ENCODE assay signal across 8 cellular contexts in the genomic region with DNA sequence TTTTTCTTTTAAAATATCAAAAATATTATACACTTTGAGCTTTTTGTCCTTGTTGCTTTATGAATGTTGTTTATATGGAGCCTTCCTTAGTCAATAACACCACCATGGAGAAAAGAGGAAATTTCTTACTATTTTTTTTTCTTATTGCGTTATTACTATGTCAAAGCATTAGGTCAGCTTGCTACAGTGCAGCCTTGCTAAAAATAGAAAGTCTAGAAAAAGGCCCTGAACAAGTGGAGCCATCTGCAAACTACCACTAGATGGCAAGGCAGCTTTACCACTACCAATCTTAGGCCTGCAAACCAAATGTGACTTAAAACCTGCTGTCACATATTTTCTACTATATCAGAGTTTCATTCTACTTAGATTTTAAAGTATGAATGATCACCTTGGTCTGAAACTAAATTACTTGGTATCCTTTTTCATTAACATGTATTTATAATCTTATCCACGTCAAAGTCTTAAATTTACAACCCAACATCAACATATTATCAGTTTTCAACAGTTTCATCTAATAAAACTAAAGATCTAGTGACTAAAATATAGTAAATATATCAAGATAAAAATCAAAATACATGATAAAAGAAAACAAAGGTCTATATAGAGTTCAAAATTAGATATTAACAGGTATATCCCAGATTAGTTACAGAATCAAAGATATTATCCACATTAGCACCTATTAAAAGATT.
A peak's percentile ranks its signal among the peaks of the same experiment; 100 is the strongest.
DNase-seq lines count a peak whose midpoint lies in the region; ATAC-seq and TF ChIP-seq lines count a peak whose summit lies in the region.

No MANE protein-coding gene starts in this region.

- H3K27me3 ChIP-seq in MG63 = no peaks in the 10 kb centered on the region
- H3K27me3 ChIP-seq in RWPE2 (ENCODE audit: insufficient read depth, poor library complexity, severe bottlenecking) = peaks cover 3% of the 10 kb centered on the region

- CTCF ChIA-PET in MCF 10A (lab: Yijun Ruan, JAX) = interaction anchor here (0.6 to 2.1 kb wide), 16 partner anchors 10 to 751 kb away, joined by 3 to 18 read pairs (median 3); no protein-coding TSS in a partner anchor

- no TSS peak for BruUV-seq in MCF 10A (replicated peaks; lab: Mats Ljungman, UMichigan)

- no peak overlapping the region for H3K27ac ChIP-seq in RWPE2 (ENCODE audit: poor library complexity, severe bottlenecking)

- intact Hi-C loops in MCF 10A (cut with micrococcal nuclease) = loop anchor here (1.0 to 5.0 kb wide), 6 partner anchors 244 to 718 kb away; partner anchors contain the start of gene SSBP2

- no peaks in the 10 kb centered on the region for H3K27me3 Mint-ChIP-seq in MCF 10A (ENCODE audit: insufficient read depth, unreplicated experiment)
- no peaks in the 10 kb centered on the region for H3K27me3 Mint-ChIP-seq in immature natural killer cell (ENCODE audit: low read depth in 3 of 3)

- H3K36me3 Mint-ChIP-seq in MCF 10A (ENCODE audit: insufficient read depth, unreplicated experiment) (peaks cover 18% of the 10 kb centered on the region), immature natural killer cell (peaks cover 6 to 7% (median 7%) of the 10 kb centered on the region in 3 donors)

- H3K4me3 Mint-ChIP-seq in MCF 10A (ENCODE audit: unreplicated experiment) = no peak overlapping the region
- no peak overlapping the region for H3K4me3 Mint-ChIP-seq in immature natural killer cell

- ATAC-seq in HG02588 (IDR thresholded peaks at IDR 0.05; ENCODE audit: unreplicated experiment) (peak; percentile 99), RWPE2 (ENCODE audit: low read depth) (peak; percentile 98)

- POLR2A ChIA-PET in MCF 10A (lab: Yijun Ruan, JAX) = interaction anchor here (0.6 to 1.6 kb wide), 7 partner anchors 205 to 658 kb away, joined by 3 to 6 read pairs (median 3); partner anchors contain the start of gene SSBP2

- TF ChIP-seq CTCF in GM12875 (IDR thresholded peaks at IDR 0.05; ENCODE audit: borderline replicate concordance, insufficient read depth, low read depth, low read length) (peak; percentile 66; the same call in 1 of the 2 replicates), RWPE2 (IDR thresholded peaks at IDR 0.05; ENCODE audit: poor library complexity, severe bottlenecking) (peak; percentile 98), MCF 10A (IDR thresholded peaks at IDR 0.05; ENCODE audit: unreplicated experiment) (peak; percentile 73)

- H3K27ac Mint-ChIP-seq in MCF 10A (ENCODE audit: low read depth, unreplicated experiment) = no peak overlapping the region
- H3K27ac Mint-ChIP-seq in immature natural killer cell = no peak overlapping the region

- H3K4me3 ChIP-seq in GM12875 (ENCODE audit: low read depth, low read length) (no peak overlapping the region), MG63 (no peak overlapping the region), RWPE2 (ENCODE audit: severe bottlenecking) (no peak overlapping the region)

- H3K9me3 Mint-ChIP-seq in MCF 10A (ENCODE audit: unreplicated experiment) (peaks cover 8% of the 10 kb centered on the region), immature natural killer cell (no peaks in the 10 kb centered on the region)

- H3K9me3 ChIP-seq in MG63 (no peaks in the 10 kb centered on the region), RWPE2 (ENCODE audit: severe bottlenecking) (no peaks in the 10 kb centered on the region)

- no peaks in the 10 kb centered on the region for H3K4me1 ChIP-seq in RWPE2 (ENCODE audit: insufficient read depth, poor library complexity, severe bottlenecking)

- H3K36me3 ChIP-seq in MG63 (no peaks in the 10 kb centered on the region), RWPE2 (ENCODE audit: low read depth) (no peaks in the 10 kb centered on the region)

- H3K4me1 Mint-ChIP-seq in MCF 10A (ENCODE audit: insufficient read depth, unreplicated experiment) (no peaks in the 10 kb centered on the region), immature natural killer cell (peaks cover 5 to 26% of the 10 kb centered on the region in 2 donors)

- DNase-seq in AG20443 (ENCODE audit: low spot score) (peak; percentile 86), MG63 (peak; percentile 53), RWPE2 (ENCODE audit: low spot score) (no peak), MCF 10A (ENCODE audit: unreplicated experiment) (peak; percentile 79), immature natural killer cell (peak; percentile 38 to 53 (median 48))
- peak; percentile 3 for DNase-seq in stimulated activated CD8-positive, alpha-beta memory T cell treated with anti-CD3 and anti-CD28 coated beads, Interleukin-12 subunit alpha, Interleukin-12 subunit beta, amount 100 ng/mL, for 24 hours (ENCODE audit: extremely low read depth)
